ENCODE assay signal across 27 cellular contexts in genomic region chr10:70668454-70668970, GRCh38. TPM values are rescaled to one million over a fixed set of nuclear protein-coding genes. Genes with fewer than 3 reads are reported as not detected.
DNase-seq lines count a peak whose midpoint lies in the region; ATAC-seq and TF ChIP-seq lines count a peak whose summit lies in the region.
"Had no signal": no experiment of that assay in that cellular context is flagged by ENCODE, and none has a peak within 500 bp of the region (broad histone marks: within the 10 kb centered on the region; RNA-seq: fewer than 3 reads in every experiment).

No MANE protein-coding gene starts in this region.

- peaks cover 24% of the 10 kb centered on the region for H3K27me3 Mint-ChIP-seq in neural progenitor cell (ENCODE audit: insufficient read depth, low read depth)

- H3K27me3 ChIP-seq in MG63: no peaks in the 10 kb centered on the region
- peaks cover 23% of the 10 kb centered on the region for H3K27me3 ChIP-seq in neural progenitor cell
- H3K27me3 ChIP-seq: Peyer's patch had no signal

- H3K9ac ChIP-seq in neural progenitor cell: no peak overlapping the region

- H3K4me3 ChIP-seq in MG63: no peak overlapping the region
- H3K4me3 ChIP-seq in astrocyte of the spinal cord (ENCODE audit: low read depth, low read length): no peak overlapping the region
- no peak overlapping the region for H3K4me3 ChIP-seq in neural progenitor cell
- H3K4me3 ChIP-seq: heart right ventricle, Peyer's patch, thoracic aorta had no signal

- H3K9me3 ChIP-seq in MG63 (no peaks in the 10 kb centered on the region), neural progenitor cell (ENCODE audit: low read depth) (no peaks in the 10 kb centered on the region)
- H3K9me3 ChIP-seq: heart right ventricle, Peyer's patch, thoracic aorta had no signal

- H3K4me3 Mint-ChIP-seq in neural progenitor cell: no peak overlapping the region
- H3K4me3 Mint-ChIP-seq: B cell; CD4-positive, alpha-beta memory T cell; naive thymus-derived CD4-positive, alpha-beta T cell; stimulated activated naive CD8-positive, alpha-beta T cell treated with anti-CD3 and anti-CD28 coated beads, Interleukin-15, Interleukin-2, amounts not matched to agents 100 ng/mL and 50 ng/mL, for 24 hours had no signal

- peaks cover 2% of the 10 kb centered on the region for H3K9me3 Mint-ChIP-seq in neural progenitor cell

- peaks cover 38% of the 10 kb centered on the region for H3K4me1 Mint-ChIP-seq in neural progenitor cell

- no peaks in the 10 kb centered on the region for H4K20me1 ChIP-seq in neural progenitor cell (ENCODE audit: low read depth)

- peak overlapping the region; percentile 74 for H3K27ac Mint-ChIP-seq in neural progenitor cell
- H3K27ac Mint-ChIP-seq: B cell; naive thymus-derived CD4-positive, alpha-beta T cell; stimulated activated naive CD8-positive, alpha-beta T cell treated with anti-CD3 and anti-CD28 coated beads, Interleukin-15, Interleukin-2, amounts not matched to agents 100 ng/mL and 50 ng/mL, for 24 hours had no signal

- H3K4me1 ChIP-seq in neural progenitor cell: peaks cover 12% of the 10 kb centered on the region

- DNase-seq in EL (peak; percentile 40), MG63 (peak; percentile 45), astrocyte of the spinal cord (ENCODE audit: low read depth, low spot score) (peak; percentile 55), neural progenitor cell (ENCODE audit: low spot score) (no peak), ACHN (no peak), T-helper 2 cell (no peak)
- DNase-seq: activated CD4-positive, alpha-beta T cell treated with anti-CD3 and anti-CD28 coated beads, Interleukin-2, amount 50 U/mL, for 48 hours; activated naive CD4-positive, alpha-beta T cell; activated T-cell treated with anti-CD3 and anti-CD28 coated beads, Interleukin-2, amount 50 U/mL, for 48 hours; CD4-positive, alpha-beta memory T cell; dermis blood vessel endothelial cell; foreskin melanocyte; heart right ventricle; KG1; naive thymus-derived CD4-positive, alpha-beta T cell; NCI-H146; NCI-H2107; NCI-H345; NCI-H774; Peyer's patch; right cardiac atrium; stimulated activated CD4-positive, alpha-beta T cell treated with anti-CD3 and anti-CD28 coated beads, Interleukin-2, amount 100 ng/mL, for 24 hours had no signal

- H3K36me3 Mint-ChIP-seq in neural progenitor cell: no peaks in the 10 kb centered on the region
- H3K36me3 Mint-ChIP-seq: CD4-positive, alpha-beta memory T cell had no signal

- no peaks in the 10 kb centered on the region for H3K79me2 ChIP-seq in neural progenitor cell (ENCODE audit: low read depth)

- H3F3A ChIP-seq in neural progenitor cell (ENCODE audit: low read depth): peaks cover 9% of the 10 kb centered on the region

- no peak for ATAC-seq in HG02678 (IDR thresholded peaks at IDR 0.05; ENCODE audit: unreplicated experiment)
- ATAC-seq: esophagus mucosa; heart right ventricle; naive thymus-derived CD4-positive, alpha-beta T cell; right cardiac atrium had no signal

- H3K4me2 ChIP-seq in neural progenitor cell: no peak overlapping the region

- TF ChIP-seq CTCF in astrocyte of the spinal cord (IDR thresholded peaks at IDR 0.05; ENCODE audit: low read depth, low read length) (no peak), neural progenitor cell (IDR thresholded peaks at IDR 0.05) (no peak)

- H3K36me3 ChIP-seq in MG63 (no peaks in the 10 kb centered on the region), neural progenitor cell (no peaks in the 10 kb centered on the region)
- H3K36me3 ChIP-seq: heart right ventricle, Peyer's patch, thoracic aorta had no signal

- in situ Hi-C loops in astrocyte of the spinal cord (cut with HindIII; ENCODE audit: low sequenced_read_pairs) (no loop called here), ACHN (cut with HindIII; ENCODE audit: low pct_ligation_motif_present, low pct_unique_long_range_greater_than_20kb, low sequenced_read_pairs) (no loop called here)

- no peak overlapping the region for H3K27ac ChIP-seq in neural progenitor cell
- H3K27ac ChIP-seq: heart right ventricle, Peyer's patch, thoracic aorta had no signal

- no peak overlapping the region for H2AFZ ChIP-seq in neural progenitor cell (replicated peaks)

RNA-seq across cellular contexts. Expression of gene ADAMTS14, which starts 3.8 kb away (rescaled TPM):
- 1.6 and 2.7 TPM in 2 replicates for total RNA-seq in MG63 (2014; rRNA removed; shearing (Covaris generic); ENCODE audit: low replicate concordance)
- total RNA-seq in neural progenitor cell (ENCODE audit: low replicate concordance): 0.53 TPM in 1 of 2 replicates, not detected in the other
- total RNA-seq: B cell; CD4-positive, alpha-beta memory T cell had no signal

Comparison
In these comparisons a context has a peak if more than half of its experiments do, and no peak if none do; other contexts are left out.
1. DNase-seq: peak in EL (single experiment), MG63 (single experiment) and astrocyte of the spinal cord (single experiment); none in neural progenitor cell (single experiment), ACHN (single experiment) and T-helper 2 cell (0 of 5).